Comparison of ENCODE assay signal across 8 cellular contexts in genomic region chr1:182249201-182249676, GRCh38.
A peak's percentile ranks its signal among the peaks of the same experiment; 100 is the strongest.
DNase-seq lines count a peak whose midpoint lies in the region; ATAC-seq, FAIRE-seq and TF ChIP-seq lines count a peak whose summit lies in the region.

No MANE protein-coding gene starts in this region.

- no peaks in the 10 kb centered on the region for H3K27me3 Mint-ChIP-seq in CD4-positive, alpha-beta T cell

- no peak for TF ChIP-seq CTCF in HEK293 (tag by site-specific recombination; IDR thresholded peaks at IDR 0.05)
- TF ChIP-seq CTCF in Peyer's patch (IDR thresholded peaks at IDR 0.05): no peak
- TF ChIP-seq CTCF in CD4-positive, alpha-beta T cell (IDR thresholded peaks at IDR 0.05): no peak

- POLR2A ChIA-PET in HEK293 (lab: Yijun Ruan, JAX): no interaction called here
- POLR2A ChIA-PET in CD4-positive, alpha-beta T cell (lab: Charles Lee): no interaction called here

- H3K9me3 ChIP-seq in HEK293 (ENCODE audit: control insufficient read depth, insufficient read depth, low read depth, low read length): no peaks in the 10 kb centered on the region
- H3K9me3 ChIP-seq in Peyer's patch: no peaks in the 10 kb centered on the region
- H3K9me3 ChIP-seq in CD4-positive, alpha-beta T cell (ENCODE audit: control insufficient read depth, low read length): no peaks in the 10 kb centered on the region

- FAIRE-seq in H54 (lab: Jason Lieb, UNC): no peak

- no peaks in the 10 kb centered on the region for H3K9me3 Mint-ChIP-seq in CD4-positive, alpha-beta T cell

- peaks cover 6% of the 10 kb centered on the region for H3K4me1 Mint-ChIP-seq in CD4-positive, alpha-beta T cell (ENCODE audit: low read depth)

- H3K36me3 ChIP-seq in HEK293 (ENCODE audit: control insufficient read depth in 2 of 2, insufficient read depth in 1 of 2, low read length in 2 of 2) (no peaks in the 10 kb centered on the region), Peyer's patch (no peaks in the 10 kb centered on the region)

- H3K4me1 ChIP-seq in HEK293 (ENCODE audit: control insufficient read depth, insufficient read depth, low read length) (no peaks in the 10 kb centered on the region), Peyer's patch (no peaks in the 10 kb centered on the region)

- ATAC-seq in GM18873 (IDR thresholded peaks at IDR 0.05; ENCODE audit: low FRiP score, unreplicated experiment) (peak; percentile 88), HG03025 (IDR thresholded peaks at IDR 0.05; ENCODE audit: low FRiP score, unreplicated experiment) (no peak)
- ATAC-seq in CD4-positive, alpha-beta T cell (ENCODE audit: poor library complexity): no peak

- H3K27me3 ChIP-seq in Peyer's patch: no peaks in the 10 kb centered on the region
- no peaks in the 10 kb centered on the region for H3K27me3 ChIP-seq in CD4-positive, alpha-beta T cell (ENCODE audit: control insufficient read depth, insufficient read depth, low read length)

- H3K27ac Mint-ChIP-seq in CD4-positive, alpha-beta T cell: no peak overlapping the region

- H3K36me3 Mint-ChIP-seq in CD4-positive, alpha-beta T cell (ENCODE audit: low read depth): no peaks in the 10 kb centered on the region

- H3K4me3 Mint-ChIP-seq in CD4-positive, alpha-beta T cell: no peak overlapping the region

- TF ChIP-seq POLR2A in Peyer's patch (IDR thresholded peaks at IDR 0.05) (no peak), H54 (IDR thresholded peaks at IDR 0.05; ENCODE audit: low read depth, low read length) (no peak)

- H3K27ac ChIP-seq in HEK293 (ENCODE audit: extremely low read depth, low read depth, low read length): no peak overlapping the region
- H3K27ac ChIP-seq in Peyer's patch: peak overlapping the region in 1 of 4 donors; percentile 32
- H3K27ac ChIP-seq in CD4-positive, alpha-beta T cell (ENCODE audit: low read depth, low read length): no peak overlapping the region

- intact Hi-C loops in CD4-positive, alpha-beta T cell (cut with DNase I, micrococcal nuclease): no loop called here

- CTCF ChIA-PET in HEK293 (lab: Yijun Ruan, JAX): interaction anchor here (0.6 to 1.4 kb wide), 3 partner anchors 99 to 612 kb away, joined by 3 to 6 read pairs (median 3); no protein-coding TSS in a partner anchor
- CTCF ChIA-PET in CD4-positive, alpha-beta T cell (lab: Charles Lee): no interaction called here

- DNase-seq in Peyer's patch (peak in 2 of 3 donors; percentile 72 to 74), AG08396 (ENCODE audit: low spot score) (no peak), H54 (ENCODE audit: insufficient read length, low spot score) (no peak)
- DNase-seq in stimulated activated CD4-positive, alpha-beta T cell treated with anti-CD3 and anti-CD28 coated beads, Interleukin-15, amount 100 ng/mL, for 24 hours: peak; percentile 69
- no peak for DNase-seq in CD4-positive, alpha-beta T cell

- no peak overlapping the region for H3K4me3 ChIP-seq in HEK293 (ENCODE audit: low read depth, low read length)
- H3K4me3 ChIP-seq in Peyer's patch: no peak overlapping the region

TF ChIP-seq in HEK293, 187 proteins besides CTCF, POLR2A, EP300 and RAD21:
- no peak for TF ChIP-seq EGR2 (tag by site-specific recombination; IDR thresholded peaks at IDR 0.05; ENCODE audit: low read depth)
- TF ChIP-seq, protein P1, sequence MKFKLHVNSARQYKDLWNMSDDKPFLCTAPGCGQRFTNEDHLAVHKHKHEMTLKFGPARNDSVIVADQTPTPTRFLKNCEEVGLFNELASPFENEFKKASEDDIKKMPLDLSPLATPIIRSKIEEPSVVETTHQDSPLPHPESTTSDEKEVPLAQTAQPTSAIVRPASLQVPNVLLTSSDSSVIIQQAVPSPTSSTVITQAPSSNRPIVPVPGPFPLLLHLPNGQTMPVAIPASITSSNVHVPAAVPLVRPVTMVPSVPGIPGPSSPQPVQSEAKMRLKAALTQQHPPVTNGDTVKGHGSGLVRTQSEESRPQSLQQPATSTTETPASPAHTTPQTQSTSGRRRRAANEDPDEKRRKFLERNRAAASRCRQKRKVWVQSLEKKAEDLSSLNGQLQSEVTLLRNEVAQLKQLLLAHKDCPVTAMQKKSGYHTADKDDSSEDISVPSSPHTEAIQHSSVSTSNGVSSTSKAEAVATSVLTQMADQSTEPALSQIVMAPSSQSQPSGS (tag by site-specific recombination; IDR thresholded peaks at IDR 0.05; ENCODE audit: low read depth): no peak
- TF ChIP-seq FEZF1 (tag by site-specific recombination; IDR thresholded peaks at IDR 0.05): no peak
- no peak for TF ChIP-seq INSM2 (tag by site-specific recombination; IDR thresholded peaks at IDR 0.05)
- TF ChIP-seq ZNF544 (tag by site-specific recombination; IDR thresholded peaks at IDR 0.05): no peak
- no peak for TF ChIP-seq SCRT1 (tag by site-specific recombination; IDR thresholded peaks at IDR 0.05; ENCODE audit: borderline replicate concordance)
- TF ChIP-seq KLF1 (tag by site-specific recombination; IDR thresholded peaks at IDR 0.05): peak; percentile 84

Comparison
In these comparisons a context has a peak if more than half of its experiments do, and no peak if none do; other contexts are left out.
1. DNase-seq: peak in Peyer's patch (2 of 3) and stimulated activated CD4-positive, alpha-beta T cell treated with anti-CD3 and anti-CD28 coated beads, Interleukin-15, amount 100 ng/mL, for 24 hours (single experiment); none in CD4-positive, alpha-beta T cell (0 of 10), AG08396 (single experiment) and H54 (single experiment).